ENCODE assay signal across 18 cellular contexts in the genomic region with DNA sequence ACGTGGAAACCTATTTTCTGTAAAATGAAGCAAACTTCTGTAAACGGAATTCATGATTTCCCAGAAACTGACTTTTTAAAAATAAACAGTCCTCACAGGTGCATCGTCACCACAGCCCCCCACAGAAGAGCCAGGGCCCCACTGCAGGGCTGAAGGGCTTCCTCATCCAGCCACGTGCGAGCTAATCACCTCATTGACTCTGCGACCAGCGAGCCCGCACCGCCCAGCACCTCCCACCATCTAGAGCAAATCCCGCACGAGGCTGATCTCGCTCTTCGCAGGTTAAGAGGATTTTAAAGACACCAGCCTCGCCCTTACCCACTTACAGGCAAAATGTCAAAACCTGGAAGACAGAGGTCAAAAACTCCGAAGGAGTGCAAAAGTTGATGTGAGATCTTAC. TPM values are rescaled to one million over a fixed set of nuclear protein-coding genes. Genes with fewer than 3 reads are reported as not detected.
DNase-seq lines count a peak whose midpoint lies in the region; ATAC-seq, FAIRE-seq and TF ChIP-seq lines count a peak whose summit lies in the region.
"Had no signal": no experiment of that assay in that cellular context is flagged by ENCODE, and none has a peak within 500 bp of the region (broad histone marks: within the 10 kb centered on the region; RNA-seq: fewer than 3 reads in every experiment).

No MANE protein-coding gene starts in this region.

- H3K27me3 Mint-ChIP-seq in CD8-positive, alpha-beta T cell (ENCODE audit: low read depth), result peaks cover 31% of the 10 kb centered on the region
- peaks cover 28% of the 10 kb centered on the region for H3K27me3 Mint-ChIP-seq in GM23338 (ENCODE audit: insufficient read depth, low read depth, poor library complexity)
- no peaks in the 10 kb centered on the region for H3K27me3 Mint-ChIP-seq in astrocyte (ENCODE audit: low read depth, unreplicated experiment)
- peaks cover 21 to 47% (median 32%) of the 10 kb centered on the region in 3 donors for H3K27me3 Mint-ChIP-seq in naive B cell

- H3K36me3 ChIP-seq in CD8-positive, alpha-beta T cell (ENCODE audit: insufficient read depth, low read length), result no peaks in the 10 kb centered on the region
- H3K36me3 ChIP-seq in GM23338 (ENCODE audit: insufficient read depth) (no peaks in the 10 kb centered on the region), astrocyte (ENCODE audit: insufficient read depth, low read length) (no peaks in the 10 kb centered on the region)
- H3K36me3 ChIP-seq: breast epithelium, right lobe of liver had no signal

- intact Hi-C loops in CD8-positive, alpha-beta T cell (cut with DNase I, micrococcal nuclease), result no loop called here

- H3K79me2 ChIP-seq in GM23338 (replicated peaks; ENCODE audit: insufficient read depth) (peaks cover 64% of the 10 kb centered on the region), astrocyte (ENCODE audit: insufficient read depth, low read length) (peaks cover 18% of the 10 kb centered on the region)

- ATAC-seq in CD8-positive, alpha-beta T cell, result no peak
- ATAC-seq in GM23338, result no peak
- no peak for ATAC-seq in naive B cell (ENCODE audit: low read depth in 2 of 2)
- no peak for ATAC-seq in HG02678 (IDR thresholded peaks at IDR 0.05; ENCODE audit: unreplicated experiment)
- ATAC-seq in GM19328 (IDR thresholded peaks at IDR 0.05; ENCODE audit: unreplicated experiment), result no peak
- ATAC-seq: activated CD4-positive, CD25-positive, alpha-beta regulatory T cell treated with anti-CD3 and anti-CD28 coated beads, Interleukin-2, amount 50 U/mL, for 24 hours; stimulated activated naive B cell treated with anti-CD40 and anti-IgM and Interleukin-4, amounts not matched to agents 10 μg/mL and 1 μg/mL and 100 μg/mL, for 72 hours had no signal

- POLR2A ChIA-PET in CD8-positive, alpha-beta T cell (lab: Charles Lee), result no interaction called here

- no peaks in the 10 kb centered on the region for H3K9me3 Mint-ChIP-seq in CD8-positive, alpha-beta T cell
- H3K9me3 Mint-ChIP-seq in GM23338 (no peaks in the 10 kb centered on the region; the same call in 2 of the 3 replicates), astrocyte (ENCODE audit: unreplicated experiment) (no peaks in the 10 kb centered on the region), naive B cell (peaks cover 0 to 1% (median 0%) of the 10 kb centered on the region in 7 donors)
- H3K9me3 Mint-ChIP-seq: stimulated activated naive B cell treated with anti-CD40 and anti-IgM and Interleukin-4, amounts not matched to agents 10 μg/mL and 1 μg/mL and 100 μg/mL, for 72 hours had no signal

- no peaks in the 10 kb centered on the region for H3K9me3 ChIP-seq in CD8-positive, alpha-beta T cell (ENCODE audit: low read length)
- H3K9me3 ChIP-seq in astrocyte (ENCODE audit: insufficient read depth, low read depth, low read length), result no peaks in the 10 kb centered on the region
- H3K9me3 ChIP-seq: breast epithelium, right lobe of liver had no signal

- no peak overlapping the region for H3K27ac Mint-ChIP-seq in CD8-positive, alpha-beta T cell
- H3K27ac Mint-ChIP-seq in GM23338, result no peak overlapping the region
- H3K27ac Mint-ChIP-seq in astrocyte (ENCODE audit: unreplicated experiment), result no peak overlapping the region
- no peak overlapping the region for H3K27ac Mint-ChIP-seq in naive B cell
- H3K27ac Mint-ChIP-seq: stimulated activated naive B cell treated with anti-CD40 and anti-IgM and Interleukin-4, amounts not matched to agents 10 μg/mL and 1 μg/mL and 100 μg/mL, for 72 hours had no signal

- peaks cover 25% of the 10 kb centered on the region for H4K20me1 ChIP-seq in GM23338 (replicated peaks; ENCODE audit: insufficient read depth)
- H4K20me1 ChIP-seq in astrocyte (ENCODE audit: insufficient read depth, low read length), result peaks cover 23% of the 10 kb centered on the region

- peak overlapping the region; percentile 60 for H3K4me3 Mint-ChIP-seq in CD8-positive, alpha-beta T cell
- H3K4me3 Mint-ChIP-seq in GM23338 (peak overlapping the region; percentile 60), astrocyte (ENCODE audit: unreplicated experiment) (peak overlapping the region; percentile 80), naive B cell (peak overlapping the region in 6 of 8 donors; percentile 29 to 70 (median 55))

- CTCF ChIA-PET in CD8-positive, alpha-beta T cell (lab: Charles Lee), result no interaction called here

- no peak overlapping the region for H2AFZ ChIP-seq in GM23338
- no peak overlapping the region for H2AFZ ChIP-seq in astrocyte (ENCODE audit: low read depth, low read length)

- no peak for FAIRE-seq in astrocyte (lab: Jason Lieb, UNC)
- FAIRE-seq: keratinocyte had no signal

- H3F3A ChIP-seq in GM23338 (replicated peaks; ENCODE audit: low read depth), result 0 out of 2 replicates have a peak, but pooled peaks cover 13% of the 10 kb centered on the region

- H3K27me3 ChIP-seq in CD8-positive, alpha-beta T cell (ENCODE audit: insufficient read depth, low read length), result peaks cover 3% of the 10 kb centered on the region
- H3K27me3 ChIP-seq in GM23338 (ENCODE audit: insufficient read depth) (peaks cover 22% of the 10 kb centered on the region), astrocyte (ENCODE audit: insufficient read depth, low read length) (peaks cover 10% of the 10 kb centered on the region)
- H3K27me3 ChIP-seq: right lobe of liver had no signal

- TF ChIP-seq CTCF in CD8-positive, alpha-beta T cell (IDR thresholded peaks at IDR 0.05), result no peak
- no peak for TF ChIP-seq CTCF in GM23338 (conservative IDR thresholded peaks at IDR 0.05; ENCODE audit: low read depth in 2 of 2)
- TF ChIP-seq CTCF in astrocyte (IDR thresholded peaks at IDR 0.05; ENCODE audit: insufficient read depth, low read depth, low read length), result no peak

- DNase-seq in CD8-positive, alpha-beta T cell, result no peak
- DNase-seq in GM23338 (ENCODE audit: low spot score), result peak; percentile 40
- DNase-seq in astrocyte (ENCODE audit: low read depth), result no peak
- DNase-seq in naive B cell, result no peak
- no peak for DNase-seq in cerebellar cortex (ENCODE audit: low spot score)
- no peak for DNase-seq in mucosa of gallbladder (ENCODE audit: low spot score)
- DNase-seq: C1 segment of cervical spinal cord; NCI-H1417; NCI-H446; OCI-M1; stimulated activated naive B cell treated with anti-CD40 and anti-IgM and Interleukin-4, amounts not matched to agents 10 μg/mL and 1 μg/mL and 100 μg/mL, for 72 hours; SW 1271 had no signal

- H3K27ac ChIP-seq in CD8-positive, alpha-beta T cell (ENCODE audit: low read depth, low read length), result no peak overlapping the region
- H3K27ac ChIP-seq in GM23338 (ENCODE audit: low read depth), result no peak overlapping the region
- no peak overlapping the region for H3K27ac ChIP-seq in astrocyte (ENCODE audit: low read depth, low read length)
- H3K27ac ChIP-seq: breast epithelium, right lobe of liver had no signal

- H3K4me1 ChIP-seq in CD8-positive, alpha-beta T cell (ENCODE audit: insufficient read depth, low read length), result peaks cover 7% of the 10 kb centered on the region
- H3K4me1 ChIP-seq in GM23338 (ENCODE audit: insufficient read depth) (peaks cover 23% of the 10 kb centered on the region), astrocyte (ENCODE audit: insufficient read depth, low read length) (peaks cover 18% of the 10 kb centered on the region)
- H3K4me1 ChIP-seq: right lobe of liver had no signal

- no peaks in the 10 kb centered on the region for H3K36me3 Mint-ChIP-seq in CD8-positive, alpha-beta T cell
- peaks cover 6% of the 10 kb centered on the region for H3K36me3 Mint-ChIP-seq in GM23338 (ENCODE audit: low read depth)
- H3K36me3 Mint-ChIP-seq in astrocyte (ENCODE audit: low read depth, unreplicated experiment), result no peaks in the 10 kb centered on the region
- H3K36me3 Mint-ChIP-seq in naive B cell, result peaks cover 0 to 13% of the 10 kb centered on the region in 2 donors

- no peak overlapping the region for H3K4me3 ChIP-seq in CD8-positive, alpha-beta T cell (ENCODE audit: low read depth, low read length)
- H3K4me3 ChIP-seq in GM23338, result peak overlapping the region; percentile 83; the same call in 1 of the 2 replicates
- H3K4me3 ChIP-seq in astrocyte (ENCODE audit: insufficient read depth, low read depth, low read length), result no peak overlapping the region
- H3K4me3 ChIP-seq: breast epithelium, right lobe of liver had no signal

- peaks cover 49% of the 10 kb centered on the region for H3K4me1 Mint-ChIP-seq in CD8-positive, alpha-beta T cell (ENCODE audit: low read depth)
- H3K4me1 Mint-ChIP-seq in GM23338, result peaks cover 41% of the 10 kb centered on the region
- peaks cover 22% of the 10 kb centered on the region for H3K4me1 Mint-ChIP-seq in astrocyte (ENCODE audit: low read depth, unreplicated experiment)
- peaks cover 28 to 39% (median 36%) of the 10 kb centered on the region in 3 donors for H3K4me1 Mint-ChIP-seq in naive B cell

- H3K4me2 ChIP-seq in GM23338 (peak overlapping the region; percentile 87), astrocyte (ENCODE audit: low read length) (no peak overlapping the region)

- H3K9ac ChIP-seq in astrocyte (ENCODE audit: low read length), result no peak overlapping the region

- no peaks in the 10 kb centered on the region for H3K9me2 ChIP-seq in GM23338 (ENCODE audit: insufficient read depth)

TF ChIP-seq in GM23338, 12 proteins besides CTCF, POLR2A, EP300 and RAD21 (continues in another document):
- TF ChIP-seq EZH2phosphoT487 (IDR thresholded peaks at IDR 0.05; ENCODE audit: unreplicated experiment) (no peak), CREB1 (CRISPR knock-in tag; IDR thresholded peaks at IDR 0.05; ENCODE audit: low read depth) (no peak), NANOG (IDR thresholded peaks at IDR 0.05; ENCODE audit: borderline replicate concordance) (no peak), ZNF114 (CRISPR knock-in tag; IDR thresholded peaks at IDR 0.05) (no peak), STAT1 (IDR thresholded peaks at IDR 0.05; ENCODE audit: unreplicated experiment) (no peak), ZNF331 (CRISPR knock-in tag; IDR thresholded peaks at IDR 0.05; ENCODE audit: low read depth) (no peak)

RNA-seq across cellular contexts. Expression of a gene that starts 14.8 kb away (rescaled TPM):
- 10 to 100 TPM; 17.6 to 19.5 TPM for total RNA-seq in CD8-positive, alpha-beta T cell
- total RNA-seq in GM23338 (2014; rRNA removed; shearing (Covaris generic)), result 71.6 and 104 TPM in 2 replicates
- polyA plus RNA-seq in GM23338 (2016; fragmentation: Nextera tagmentation; extraction: Ambion mirVana) (50.1 and 54.8 TPM in 2 replicates), naive B cell (ENCODE audit: low read depth in 6 of 6) (10 to 100 TPM in 4 of 6 donors, 1 to 10 TPM in 2; 8.3 to 17.4 (median 12.4) TPM)
- total RNA-seq in astrocyte (39.3 and 44.7 TPM in 2 replicates), mucosa of gallbladder (27.1 TPM)

RNA-seq across cellular contexts. Expression of a gene that starts 53.3 kb away (rescaled TPM):
- total RNA-seq in CD8-positive, alpha-beta T cell, result 10 to 100 TPM; 62.2 to 62.5 TPM
- 57.4 and 66.8 TPM in 2 replicates for total RNA-seq in GM23338 (2014; rRNA removed; shearing (Covaris generic))
- polyA plus RNA-seq in GM23338 (2016; fragmentation: Nextera tagmentation; extraction: Ambion mirVana) (41.4 and 43.6 TPM in 2 replicates), naive B cell (ENCODE audit: low read depth in 6 of 6) (10 to 100 TPM; 37.7 to 54.0 (median 41.6) TPM)
- total RNA-seq in astrocyte (27.9 and 30.5 TPM in 2 replicates), mucosa of gallbladder (54.1 TPM)
